ENCODE assay signal across 1 cellular context in genomic region chr4:89836897-89837384, GRCh38.
A peak's percentile ranks its signal among the peaks of the same experiment; 100 is the strongest.
TF ChIP-seq lines count a peak whose summit lies in the region.

TSS of gene SNCA (minus strand) at chr4:89837161. CDS start at chr4:89835667, 1,494 bp downstream.

TF ChIP-seq in K562, 482 proteins besides CTCF, POLR2A, EP300 and RAD21:
- peak; percentile 58; the same call in 1 of the 2 replicates for TF ChIP-seq MGA (IDR thresholded peaks at IDR 0.05)
- no peak for TF ChIP-seq ZBTB49 (CRISPR knock-in tag; IDR thresholded peaks at IDR 0.05; ENCODE audit: borderline replicate concordance)
- peak; percentile 50 for TF ChIP-seq RBFOX2 (IDR thresholded peaks at IDR 0.05; ENCODE audit: low read depth, low read length)
- peak; percentile 62 for TF ChIP-seq POLR2G (IDR thresholded peaks at IDR 0.05; ENCODE audit: low read depth, low read length)
- peak; percentile 38; the same call in 1 of the 2 replicates for TF ChIP-seq ZBTB7A (IDR thresholded peaks at IDR 0.05; ENCODE audit: borderline replicate concordance, control insufficient read depth, low read depth, low read length)
- TF ChIP-seq FOXP4 (CRISPR knock-in tag; IDR thresholded peaks at IDR 0.05; ENCODE audit: borderline replicate concordance) = no peak
- TF ChIP-seq CLOCK (CRISPR knock-in tag; IDR thresholded peaks at IDR 0.05; ENCODE audit: borderline replicate concordance) = no peak
- no peak for TF ChIP-seq SETDB1 (IDR thresholded peaks at IDR 0.05; ENCODE audit: low read length)
- no peak for TF ChIP-seq PTRF (tag; IDR thresholded peaks at IDR 0.05)
- TF ChIP-seq WHSC1 (IDR thresholded peaks at IDR 0.05; ENCODE audit: low read length) = no peak
- no peak for TF ChIP-seq XRCC3 (IDR thresholded peaks at IDR 0.05)
- no peak for TF ChIP-seq HEY1 (CRISPR knock-in tag; IDR thresholded peaks at IDR 0.05; ENCODE audit: borderline replicate concordance)
- TF ChIP-seq CBFA2T3 (IDR thresholded peaks at IDR 0.05) = no peak
- no peak for TF ChIP-seq SMAD2 (IDR thresholded peaks at IDR 0.05; ENCODE audit: low read depth, low read length)
- TF ChIP-seq ZNF263 (CRISPR knock-in tag; IDR thresholded peaks at IDR 0.05; ENCODE audit: borderline replicate concordance) = peak; percentile 88; the same call in 1 of the 2 replicates
- no peak for TF ChIP-seq TGIF2 (CRISPR knock-in tag; IDR thresholded peaks at IDR 0.05)
- no peak for TF ChIP-seq ZNF408 (CRISPR knock-in tag; IDR thresholded peaks at IDR 0.05; ENCODE audit: low read depth)
- TF ChIP-seq MAFK (IDR thresholded peaks at IDR 0.05; ENCODE audit: low read length) = no peak
- peak; percentile 75 for TF ChIP-seq L3MBTL2 (IDR thresholded peaks at IDR 0.05)
- TF ChIP-seq CC2D1A (IDR thresholded peaks at IDR 0.05) = no peak
- TF ChIP-seq E2F6 (IDR thresholded peaks at IDR 0.05; ENCODE audit: borderline replicate concordance in 1 of 2, extremely low read depth in 1 of 2, insufficient read depth in 1 of 2, insufficient read length in 1 of 2, low read depth in 1 of 2, low read length in 1 of 2, poor library complexity in 1 of 2, severe bottlenecking in 1 of 2) = peak; percentile 40 to 62
- TF ChIP-seq ZBTB12 (CRISPR knock-in tag; IDR thresholded peaks at IDR 0.05) = no peak
- no peak for TF ChIP-seq ARNT (IDR thresholded peaks at IDR 0.05)
